ENCODE assay signal across 8 cellular contexts in genomic region chr1:39539252-39539790, GRCh38. TPM values are rescaled to one million over a fixed set of nuclear protein-coding genes. Genes with fewer than 3 reads are reported as not detected.
DNase-seq lines count a peak whose midpoint lies in the region; ATAC-seq and TF ChIP-seq lines count a peak whose summit lies in the region.

No MANE protein-coding gene starts in this region.

- TF ChIP-seq CTCF in left ventricle myocardium inferior (IDR thresholded peaks at IDR 0.05; ENCODE audit: borderline replicate concordance) (peak; percentile 97), psoas muscle (IDR thresholded peaks at IDR 0.05) (peak; percentile 88)

- H3K36me3 ChIP-seq in left ventricle myocardium inferior (peaks cover 32% of the 10 kb centered on the region), psoas muscle (ENCODE audit: insufficient read depth in 1 of 2, low read depth in 1 of 2) (peaks cover 0 to 95% of the 10 kb centered on the region in 2 donors)

- DNase-seq in stimulated activated CD4-positive, alpha-beta T cell treated with anti-CD3 and anti-CD28 coated beads, Interleukin-12 subunit alpha, Interleukin-12 subunit beta, amount 100 ng/mL, for 4 hours = peak; percentile 26
- no peak for DNase-seq in stimulated activated CD4-positive, alpha-beta T cell treated with anti-CD3 and anti-CD28 coated beads, Interleukin-4, amount 100 ng/mL, for 1 hour
- DNase-seq in M059J (ENCODE audit: low read depth) (peak; percentile 74), SHP77 (lab: John Stamatoyannopoulos, UW) (peak; percentile 45 to 66), amniotic stem cell (lab: John Stamatoyannopoulos, UW) (peak; percentile 28), left ventricle myocardium inferior (peak; percentile 57), psoas muscle (peak; percentile 59 to 74), NCI-H1048 (lab: John Stamatoyannopoulos, UW) (no peak)

- H3K9me3 ChIP-seq in left ventricle myocardium inferior (replicated peaks) (no peaks in the 10 kb centered on the region), psoas muscle (no peaks in the 10 kb centered on the region)

- ATAC-seq in psoas muscle = peak; percentile 79 to 86 (median 85)

- peaks cover 29% of the 10 kb centered on the region for H3K4me1 ChIP-seq in left ventricle myocardium inferior
- H3K4me1 ChIP-seq in psoas muscle = peaks cover 10% of the 10 kb centered on the region

- 5 to 7% (median 7%) methylated on average over 5 of the region's 5 CpGs for whole genome bisulfite sequencing in psoas muscle, 3 donors

- intact Hi-C loops in left ventricle myocardium inferior (cut with micrococcal nuclease) (no loop called here), psoas muscle (cut with DNase I) (loop anchor here (5.0 to 10.0 kb wide), 2 partner anchors 437 to 445 kb away; no protein-coding TSS in a partner anchor)

- no peaks in the 10 kb centered on the region for H3K27me3 ChIP-seq in left ventricle myocardium inferior (ENCODE audit: low read depth)
- H3K27me3 ChIP-seq in psoas muscle (ENCODE audit: insufficient read depth in 3 of 3, low read length in 2 of 3) = no peaks in the 10 kb centered on the region

- peak overlapping the region; percentile 87 for H3K27ac ChIP-seq in left ventricle myocardium inferior (replicated peaks)
- H3K27ac ChIP-seq in psoas muscle = no peak overlapping the region

- H3K4me3 ChIP-seq in left ventricle myocardium inferior (no peak overlapping the region), psoas muscle (no peak overlapping the region)

RNA-seq across cellular contexts. Expression of gene PABPC4, which starts 37.3 kb away (rescaled TPM):
- total RNA-seq in M059J (2014; rRNA removed; shearing (Covaris generic)) = 51.9 and 94.8 TPM in 2 replicates
- 210 TPM for total RNA-seq in left ventricle myocardium inferior
- total RNA-seq in psoas muscle = 100 to 1,000 TPM; 370 to 530 (median 476) TPM
- 100 to 1,000 TPM; 194 to 302 (median 241) TPM for polyA plus RNA-seq in psoas muscle

RNA-seq across cellular contexts. Expression of gene BMP8A, which starts 47.9 kb away (rescaled TPM):
- total RNA-seq in M059J (2014; rRNA removed; shearing (Covaris generic)) = not detected in 2 replicates
- total RNA-seq in left ventricle myocardium inferior (0.16 TPM), psoas muscle (not detected)
- polyA plus RNA-seq in psoas muscle = under 1 TPM in 1 of 3 donors, not detected in 2; 0.04 TPM

Comparison
In these comparisons a context has a peak if more than half of its experiments do, and no peak if none do; other contexts are left out.
1. DNase-seq: peak in stimulated activated CD4-positive, alpha-beta T cell treated with anti-CD3 and anti-CD28 coated beads, Interleukin-12 subunit alpha, Interleukin-12 subunit beta, amount 100 ng/mL, for 4 hours (single experiment), M059J (single experiment), SHP77 (2 of 2), amniotic stem cell (single experiment), left ventricle myocardium inferior (single experiment) and psoas muscle (2 of 2); none in stimulated activated CD4-positive, alpha-beta T cell treated with anti-CD3 and anti-CD28 coated beads, Interleukin-4, amount 100 ng/mL, for 1 hour (single experiment) and NCI-H1048 (single experiment).